1 cellular context compared by ENCODE assay signal in the genomic region with DNA sequence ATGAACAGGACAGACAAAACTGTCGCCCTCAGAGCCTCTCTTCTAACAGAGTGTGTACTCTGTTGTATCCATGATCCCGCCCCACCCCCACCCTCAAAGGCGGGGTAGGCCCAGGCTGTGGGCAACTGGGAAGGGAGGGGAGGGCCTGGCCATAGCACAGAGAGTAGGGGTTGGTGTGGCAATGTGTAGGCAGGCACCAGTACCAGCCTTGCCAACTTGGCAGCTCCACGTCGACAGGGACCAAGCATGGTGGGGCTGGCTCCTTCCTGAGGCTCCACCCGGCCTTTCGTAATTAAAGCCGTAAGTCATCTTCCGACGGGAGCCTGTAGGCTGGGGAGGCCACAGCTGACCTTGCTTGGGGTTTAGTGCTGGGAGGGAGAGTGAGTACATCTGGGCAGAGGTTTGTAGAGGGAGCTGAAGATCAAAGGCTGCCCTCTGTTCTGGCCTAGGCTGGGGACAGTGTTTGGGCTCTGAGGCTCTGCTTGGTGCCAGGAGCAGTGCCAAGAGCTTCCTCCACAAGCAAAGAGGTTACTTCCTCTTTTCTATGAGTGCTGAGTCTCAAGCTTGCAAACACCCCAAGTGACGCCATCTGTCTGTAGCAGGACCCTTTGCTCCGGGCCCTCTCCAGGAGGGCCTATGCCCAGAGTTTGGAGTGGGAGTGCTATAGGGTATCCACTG.
TF ChIP-seq lines count a peak whose summit lies in the region.

No MANE protein-coding gene starts in this region.

TF ChIP-seq in SK-N-SH, 30 proteins besides CTCF, POLR2A, EP300 and RAD21 (continued from another document):
- TF ChIP-seq, protein P1, sequence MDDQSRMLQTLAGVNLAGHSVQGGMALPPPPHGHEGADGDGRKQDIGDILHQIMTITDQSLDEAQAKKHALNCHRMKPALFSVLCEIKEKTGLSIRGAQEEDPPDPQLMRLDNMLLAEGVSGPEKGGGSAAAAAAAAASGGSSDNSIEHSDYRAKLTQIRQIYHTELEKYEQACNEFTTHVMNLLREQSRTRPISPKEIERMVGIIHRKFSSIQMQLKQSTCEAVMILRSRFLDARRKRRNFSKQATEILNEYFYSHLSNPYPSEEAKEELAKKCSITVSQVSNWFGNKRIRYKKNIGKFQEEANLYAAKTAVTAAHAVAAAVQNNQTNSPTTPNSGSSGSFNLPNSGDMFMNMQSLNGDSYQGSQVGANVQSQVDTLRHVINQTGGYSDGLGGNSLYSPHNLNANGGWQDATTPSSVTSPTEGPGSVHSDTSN (IDR thresholded peaks at IDR 0.05) = no peak
